In genomic region chrX:153969125-153969903, GRCh38 we compare ENCODE assay signal across 8 cellular contexts. TPM values are rescaled to one million over a fixed set of nuclear protein-coding genes. Genes with fewer than 3 reads are reported as not detected.
A peak's percentile ranks its signal among the peaks of the same experiment; 100 is the strongest.
DNase-seq lines count a peak whose midpoint lies in the region; TF ChIP-seq lines count a peak whose summit lies in the region.

No MANE protein-coding gene starts in this region.

- no peak for TF ChIP-seq RAD21 in neural cell (conservative IDR thresholded peaks at IDR 0.05)

- H3K9me3 ChIP-seq in colonic mucosa = no peaks in the 10 kb centered on the region
- H3K9me3 ChIP-seq in neural cell (ENCODE audit: low read length) = no peaks in the 10 kb centered on the region

- TF ChIP-seq CTCF in CD14-positive monocyte (IDR thresholded peaks at IDR 0.05) (no peak), LNCaP clone FGC (IDR thresholded peaks at IDR 0.05; ENCODE audit: control insufficient read depth, extremely low read depth, insufficient read depth) (no peak), colonic mucosa (IDR thresholded peaks at IDR 0.05) (no peak), neural cell (IDR thresholded peaks at IDR 0.05; ENCODE audit: poor library complexity, severe bottlenecking) (no peak), GM13977 (IDR thresholded peaks at IDR 0.05; ENCODE audit: extremely low read depth, insufficient read depth, missing control alignments) (no peak)

- peaks cover 0 to 48% (median 0%) of the 10 kb centered on the region in 3 donors for H3K27me3 Mint-ChIP-seq in CD14-positive monocyte (ENCODE audit: low read depth in 3 of 3)

- peak overlapping the region; percentile 88 to 99 for H3K4me3 Mint-ChIP-seq in CD14-positive monocyte

- peaks cover 33% of the 10 kb centered on the region for H3K79me2 ChIP-seq in neural cell (replicated peaks; ENCODE audit: insufficient read depth, low read length)

- TF ChIP-seq EP300 in neural cell (conservative IDR thresholded peaks at IDR 0.05; ENCODE audit: poor library complexity, severe bottlenecking) = no peak

- peak overlapping the region; percentile 79 to 100 (median 87) for H3K27ac Mint-ChIP-seq in CD14-positive monocyte

- H3K9ac ChIP-seq in colonic mucosa (ENCODE audit: low read depth in 2 of 2, low read length in 2 of 2) = peak overlapping the region; percentile 47 to 77
- H3K9ac ChIP-seq in neural cell (ENCODE audit: low read length) = peak overlapping the region; percentile 98

- H3K4me2 ChIP-seq in neural cell (ENCODE audit: low read length) = peak overlapping the region; percentile 70

- H4K20me1 ChIP-seq in neural cell (ENCODE audit: insufficient read depth) = no peaks in the 10 kb centered on the region

- DNase-seq in CD14-positive monocyte (ENCODE audit: low spot score) (no peak), LNCaP clone FGC (ENCODE audit: low read depth) (no peak), colonic mucosa (no peak), medulla oblongata (ENCODE audit: extremely low spot score) (no peak), NCI-H2081 (lab: John Stamatoyannopoulos, UW) (no peak), SHP77 (lab: John Stamatoyannopoulos, UW) (no peak), GM13977 (ENCODE audit: low spot score) (no peak)

- peak overlapping the region; percentile 61 for H3K27ac ChIP-seq in colonic mucosa
- H3K27ac ChIP-seq in neural cell (ENCODE audit: low read length) = peak overlapping the region; percentile 98

- H3K27me3 ChIP-seq in colonic mucosa (no peaks in the 10 kb centered on the region), neural cell (ENCODE audit: insufficient read depth, low read depth, low read length) (no peaks in the 10 kb centered on the region)

- H3K9me2 ChIP-seq in neural cell (ENCODE audit: insufficient read depth, low read length) = no peaks in the 10 kb centered on the region

- in situ Hi-C loops in GM13977 (cut with MboI; ENCODE audit: low pct_unique_long_range_greater_than_20kb, low sequenced_read_pairs, unreplicated experiment) = no loop called here

- H3K9me3 Mint-ChIP-seq in CD14-positive monocyte = peaks cover 0 to 24% (median 8%) of the 10 kb centered on the region in 7 donors

- H3K36me3 Mint-ChIP-seq in CD14-positive monocyte = peaks cover 9 to 25% of the 10 kb centered on the region in 2 donors

- H3F3A ChIP-seq in neural cell (ENCODE audit: insufficient read depth, low read length, poor library complexity, severe bottlenecking) = no peaks in the 10 kb centered on the region

- intact Hi-C loops in CD14-positive monocyte (cut with micrococcal nuclease) = no loop called here
- intact Hi-C loops in colonic mucosa (cut with DNase I) = no loop called here

- peaks cover 10% of the 10 kb centered on the region for H3K4me1 ChIP-seq in colonic mucosa

- peak overlapping the region; percentile 69 for H3K4me3 ChIP-seq in LNCaP clone FGC (ENCODE audit: low read depth, low read length)
- peak overlapping the region; percentile 48 for H3K4me3 ChIP-seq in colonic mucosa
- peak overlapping the region; percentile 85 for H3K4me3 ChIP-seq in neural cell (ENCODE audit: low read length)

- no peak overlapping the region for H2AFZ ChIP-seq in neural cell (ENCODE audit: low read depth, low read length)

- peaks cover 48% of the 10 kb centered on the region for H3K4me1 Mint-ChIP-seq in CD14-positive monocyte

- H3K36me3 ChIP-seq in colonic mucosa (no peaks in the 10 kb centered on the region), neural cell (ENCODE audit: insufficient read depth, low read length) (no peaks in the 10 kb centered on the region)

TF ChIP-seq in neural cell, 6 proteins besides CTCF, POLR2A, EP300 and RAD21:
- TF ChIP-seq REST (IDR thresholded peaks at IDR 0.05; ENCODE audit: borderline replicate concordance) (no peak), POLR2AphosphoS5 (IDR thresholded peaks at IDR 0.05) (no peak), SMC3 (conservative IDR thresholded peaks at IDR 0.05; ENCODE audit: poor library complexity) (no peak), MXI1 (conservative IDR thresholded peaks at IDR 0.05; ENCODE audit: poor library complexity, severe bottlenecking) (no peak), TAF1 (IDR thresholded peaks at IDR 0.05; ENCODE audit: low read depth) (no peak), EZH2 (IDR thresholded peaks at IDR 0.05; ENCODE audit: borderline replicate concordance, insufficient read depth, low read length, poor library complexity, severe bottlenecking) (no peak)
TF ChIP-seq in neural cell: peak in this region for 0.

RNA-seq across cellular contexts. Expression of gene HCFC1, which starts 2.3 kb away (rescaled TPM):
- polyA plus RNA-seq in CD14-positive monocyte (1 to 10 TPM; 1.9 to 3.8 TPM), neural cell (7.3 and 10.3 TPM in 2 replicates)
- 10 to 100 TPM; 36.6 to 80.5 TPM for total RNA-seq in colonic mucosa
- polyA minus RNA-seq in neural cell = 25.5 and 29.9 TPM in 2 replicates

RNA-seq across cellular contexts. Expression of gene TMEM187, which starts 3.2 kb away (rescaled TPM):
- 1 to 10 TPM; 2.8 to 4.9 TPM for polyA plus RNA-seq in CD14-positive monocyte
- 10 to 100 TPM in 1 of 2 donors, 1 to 10 TPM in 1; 8.7 to 19.2 TPM for total RNA-seq in colonic mucosa
- 5.2 and 6.3 TPM in 2 replicates for polyA plus RNA-seq in neural cell
- polyA minus RNA-seq in neural cell = 3.0 and 5.4 TPM in 2 replicates

RNA-seq across cellular contexts. Expression of gene RENBP, which starts 24.9 kb away (rescaled TPM):
- polyA plus RNA-seq in CD14-positive monocyte (1 to 10 TPM; 2.7 to 3.8 TPM), neural cell (0.89 and 2.5 TPM in 2 replicates)
- 1 to 10 TPM; 3.3 to 5.0 TPM for total RNA-seq in colonic mucosa
- polyA minus RNA-seq in neural cell = 1.2 and 2.4 TPM in 2 replicates

RNA-seq across cellular contexts. Expression of gene NAA10, which starts 34.5 kb away (rescaled TPM):
- polyA plus RNA-seq in CD14-positive monocyte = 10 to 100 TPM; 46.7 to 47.9 TPM
- 100 to 1,000 TPM in 1 of 2 donors, 10 to 100 TPM in 1; 55.9 to 115 TPM for total RNA-seq in colonic mucosa
- 117 and 159 TPM in 2 replicates for polyA plus RNA-seq in neural cell
- polyA minus RNA-seq in neural cell = 35.5 and 40.4 TPM in 2 replicates

RNA-seq across cellular contexts. Expression of gene ARHGAP4, which starts 43.2 kb away (rescaled TPM):
- polyA plus RNA-seq in CD14-positive monocyte (10 to 100 TPM; 51.5 to 64.4 TPM), neural cell (11.2 and 12.1 TPM in 2 replicates)
- 10 to 100 TPM; 19.9 to 30.0 TPM for total RNA-seq in colonic mucosa
- polyA minus RNA-seq in neural cell = 2.9 and 5.3 TPM in 2 replicates
